16 cellular contexts compared by ENCODE assay signal in genomic region chr5:52598954-52599353, GRCh38.
"Had no signal": no experiment of that assay in that cellular context is flagged by ENCODE, and none has a peak within 500 bp of the region (broad histone marks: within the 10 kb centered on the region; RNA-seq: fewer than 3 reads in every experiment).

No MANE protein-coding gene starts in this region.

- H3K27ac Mint-ChIP-seq: activated naive CD4-positive, alpha-beta T cell treated with anti-CD3 and anti-CD28 coated beads for 36 hours; effector memory CD8-positive, alpha-beta T cell; stimulated activated memory B cell treated with anti-CD40 and anti-IgM and Interleukin-4, amounts not matched to agents 10 μg/mL and 1 μg/mL and 100 μg/mL, for 72 hours had no signal

- H3K27me3 Mint-ChIP-seq: stimulated activated memory B cell treated with anti-CD40 and anti-IgM and Interleukin-4, amounts not matched to agents 10 μg/mL and 1 μg/mL and 100 μg/mL, for 72 hours had no signal

- H3K36me3 Mint-ChIP-seq: stimulated activated memory B cell treated with anti-CD40 and anti-IgM and Interleukin-4, amounts not matched to agents 10 μg/mL and 1 μg/mL and 100 μg/mL, for 72 hours had no signal

- ATAC-seq: activated CD4-positive, CD25-positive, alpha-beta regulatory T cell treated with anti-CD3 and anti-CD28 coated beads, Interleukin-2, amount 50 U/mL, for 24 hours; effector memory CD8-positive, alpha-beta T cell; heart left ventricle; pancreas; stimulated activated memory B cell treated with anti-CD40 and anti-IgM and Interleukin-4, amounts not matched to agents 10 μg/mL and 1 μg/mL and 100 μg/mL, for 72 hours had no signal

- H3K9me3 Mint-ChIP-seq: activated naive CD4-positive, alpha-beta T cell treated with anti-CD3 and anti-CD28 coated beads for 36 hours; effector memory CD8-positive, alpha-beta T cell; stimulated activated memory B cell treated with anti-CD40 and anti-IgM and Interleukin-4, amounts not matched to agents 10 μg/mL and 1 μg/mL and 100 μg/mL, for 72 hours had no signal

- H3K9me3 ChIP-seq: ascending aorta, heart left ventricle, pancreas, uterus had no signal

- H3K27ac ChIP-seq: ascending aorta, epithelial cell of prostate, heart left ventricle, pancreas, uterus had no signal

- H3K4me3 Mint-ChIP-seq: activated naive CD4-positive, alpha-beta T cell treated with anti-CD3 and anti-CD28 coated beads for 36 hours; effector memory CD8-positive, alpha-beta T cell; stimulated activated memory B cell treated with anti-CD40 and anti-IgM and Interleukin-4, amounts not matched to agents 10 μg/mL and 1 μg/mL and 100 μg/mL, for 72 hours had no signal

- H3K36me3 ChIP-seq: ascending aorta, heart left ventricle, pancreas, uterus had no signal

- H3K4me3 ChIP-seq: ascending aorta, heart left ventricle, lung, pancreas, uterus had no signal

- H3K4me1 ChIP-seq: ascending aorta, heart left ventricle, uterus had no signal

- DNase-seq: activated CD4-positive, alpha-beta T cell treated with anti-CD3 and anti-CD28 coated beads, Interleukin-2, amount 50 U/mL, for 1 hour; activated naive CD4-positive, alpha-beta T cell treated with anti-CD3 and anti-CD28 coated beads for 36 hours; dermis blood vessel endothelial cell; effector memory CD8-positive, alpha-beta T cell; foreskin melanocyte; heart left ventricle; midbrain; pancreas; T1000; uterus had no signal

- H3K4me1 Mint-ChIP-seq: stimulated activated memory B cell treated with anti-CD40 and anti-IgM and Interleukin-4, amounts not matched to agents 10 μg/mL and 1 μg/mL and 100 μg/mL, for 72 hours had no signal

- H3K27me3 ChIP-seq: ascending aorta, pancreas, uterus had no signal

- FAIRE-seq: bronchial epithelial cell, pancreas had no signal
